17 cellular contexts compared by ENCODE assay signal in genomic region chr4:174398728-174399127, GRCh38.
A peak's percentile ranks its signal among the peaks of the same experiment; 100 is the strongest.
DNase-seq lines count a peak whose midpoint lies in the region; ATAC-seq and TF ChIP-seq lines count a peak whose summit lies in the region.
"Had no signal": no experiment of that assay in that cellular context is flagged by ENCODE, and none has a peak within 500 bp of the region (broad histone marks: within the 10 kb centered on the region; RNA-seq: fewer than 3 reads in every experiment).

No MANE protein-coding gene starts in this region.

- H3K9ac ChIP-seq in adipocyte (ENCODE audit: low read length), result no peak overlapping the region

- H3K4me3 ChIP-seq in adipocyte (ENCODE audit: low read length) (no peak overlapping the region), uterus (no peak overlapping the region)
- H3K4me3 ChIP-seq: tibial nerve had no signal

- H3K4me1 ChIP-seq in adipocyte (ENCODE audit: control insufficient read depth, insufficient read depth, low read length), result peaks cover 12% of the 10 kb centered on the region
- no peaks in the 10 kb centered on the region for H3K4me1 ChIP-seq in uterus
- H3K4me1 ChIP-seq: tibial nerve had no signal

- ATAC-seq in left ventricle myocardium superior (peak; percentile 32), HG03095 (IDR thresholded peaks at IDR 0.05; ENCODE audit: unreplicated experiment) (no peak)

- TF ChIP-seq POLR2A in uterus (IDR thresholded peaks at IDR 0.05), result no peak

- DNase-seq in left ventricle myocardium superior (no peak), cardiac septum (ENCODE audit: low spot score) (no peak), adipocyte (ENCODE audit: low read depth) (peak; percentile 55), fibroblast of the conjunctiva (ENCODE audit: low read depth) (peak; percentile 67), uterus (no peak), glutamatergic neuron (no peak)
- no peak for DNase-seq in activated T-helper 2 cell treated with anti-CD3 and anti-CD28 coated beads, Interferon-gamma antibody, Interleukin-2, Interleukin-4, amounts not matched to agents 10 μg/mL and 5 μg/mL and 100 μg/mL, durations not matched to agents 14 hours and 24 hours and 36 hours (ENCODE audit: low spot score)
- DNase-seq: activated CD4-positive, alpha-beta T cell treated with anti-CD3 and anti-CD28 coated beads, Interleukin-2, amount 50 U/mL, for 4 hours; activated gamma-delta T cell treated with Interleukin-2 at 50 U/mL for 16 hours; AML-193; DND-41; KG1; NCI-H1694 treated with DMSO at 0.1 percent for 48 hours; NCI-H748 treated with DMSO at 0.1 percent for 48 hours; T-helper 9 cell had no signal

- H3K9me3 ChIP-seq in adipocyte (ENCODE audit: control insufficient read depth, low read length) (no peaks in the 10 kb centered on the region), uterus (no peaks in the 10 kb centered on the region)
- H3K9me3 ChIP-seq: tibial nerve had no signal

- TF ChIP-seq CTCF in uterus (IDR thresholded peaks at IDR 0.05) (no peak), glutamatergic neuron (IDR thresholded peaks at IDR 0.05; ENCODE audit: partially characterized antibody, unreplicated experiment) (no peak)

- peaks cover 6% of the 10 kb centered on the region for H3K4me1 Mint-ChIP-seq in activated T-helper 2 cell treated with anti-CD3 and anti-CD28 coated beads, Interferon-gamma antibody, Interleukin-2, Interleukin-4, amounts not matched to agents 10 μg/mL and 5 μg/mL and 100 μg/mL, durations not matched to agents 14 hours and 24 hours and 36 hours (ENCODE audit: low read depth)
- no peaks in the 10 kb centered on the region for H3K4me1 Mint-ChIP-seq in glutamatergic neuron (ENCODE audit: low read depth, unreplicated experiment)

- H3K27ac ChIP-seq in uterus, result peak overlapping the region; percentile 41 to 53
- H3K27ac ChIP-seq: tibial nerve had no signal

- H3K27ac Mint-ChIP-seq in activated T-helper 2 cell treated with anti-CD3 and anti-CD28 coated beads, Interferon-gamma antibody, Interleukin-2, Interleukin-4, amounts not matched to agents 10 μg/mL and 5 μg/mL and 100 μg/mL, durations not matched to agents 14 hours and 24 hours and 36 hours, result no peak overlapping the region
- no peak overlapping the region for H3K27ac Mint-ChIP-seq in glutamatergic neuron (ENCODE audit: unreplicated experiment)

- H3K36me3 ChIP-seq in adipocyte (ENCODE audit: control insufficient read depth, insufficient read depth, low read length, severe bottlenecking) (no peaks in the 10 kb centered on the region), uterus (no peaks in the 10 kb centered on the region)
- H3K36me3 ChIP-seq: tibial nerve had no signal

- H3K36me3 Mint-ChIP-seq in activated T-helper 2 cell treated with anti-CD3 and anti-CD28 coated beads, Interferon-gamma antibody, Interleukin-2, Interleukin-4, amounts not matched to agents 10 μg/mL and 5 μg/mL and 100 μg/mL, durations not matched to agents 14 hours and 24 hours and 36 hours (ENCODE audit: low read depth), result no peaks in the 10 kb centered on the region
- H3K36me3 Mint-ChIP-seq in glutamatergic neuron (ENCODE audit: unreplicated experiment), result no peaks in the 10 kb centered on the region

- no peak overlapping the region for H3K4me3 Mint-ChIP-seq in activated T-helper 2 cell treated with anti-CD3 and anti-CD28 coated beads, Interferon-gamma antibody, Interleukin-2, Interleukin-4, amounts not matched to agents 10 μg/mL and 5 μg/mL and 100 μg/mL, durations not matched to agents 14 hours and 24 hours and 36 hours (ENCODE audit: low read depth)
- no peak overlapping the region for H3K4me3 Mint-ChIP-seq in glutamatergic neuron (ENCODE audit: unreplicated experiment)

- no peaks in the 10 kb centered on the region for H3K9me3 Mint-ChIP-seq in activated T-helper 2 cell treated with anti-CD3 and anti-CD28 coated beads, Interferon-gamma antibody, Interleukin-2, Interleukin-4, amounts not matched to agents 10 μg/mL and 5 μg/mL and 100 μg/mL, durations not matched to agents 14 hours and 24 hours and 36 hours
- H3K9me3 Mint-ChIP-seq in glutamatergic neuron (ENCODE audit: unreplicated experiment), result no peaks in the 10 kb centered on the region

- intact Hi-C loops in left ventricle myocardium superior (cut with micrococcal nuclease) (no loop called here), cardiac septum (cut with DNase I) (no loop called here), uterus (cut with DNase I; ENCODE audit: low total_unique reads) (no loop called here)
- intact Hi-C loops in activated T-helper 2 cell treated with anti-CD3 and anti-CD28 coated beads, Interferon-gamma antibody, Interleukin-2, Interleukin-4, amounts not matched to agents 10 μg/mL and 5 μg/mL and 100 μg/mL, durations not matched to agents 14 hours and 24 hours and 36 hours (cut with micrococcal nuclease), result no loop called here

- peaks cover 6% of the 10 kb centered on the region for H3K27me3 Mint-ChIP-seq in activated T-helper 2 cell treated with anti-CD3 and anti-CD28 coated beads, Interferon-gamma antibody, Interleukin-2, Interleukin-4, amounts not matched to agents 10 μg/mL and 5 μg/mL and 100 μg/mL, durations not matched to agents 14 hours and 24 hours and 36 hours (ENCODE audit: low read depth)
- H3K27me3 Mint-ChIP-seq in glutamatergic neuron (ENCODE audit: unreplicated experiment), result no peaks in the 10 kb centered on the region

- no peaks in the 10 kb centered on the region for H3K27me3 ChIP-seq in adipocyte (replicated peaks; ENCODE audit: control insufficient read depth, insufficient read depth, low read length)
- no peaks in the 10 kb centered on the region for H3K27me3 ChIP-seq in uterus
- H3K27me3 ChIP-seq: tibial nerve had no signal

Comparison
In these comparisons a context has a peak if more than half of its experiments do, and no peak if none do; other contexts are left out.
1. DNase-seq: peak in adipocyte (single experiment) and fibroblast of the conjunctiva (single experiment); none in left ventricle myocardium superior (single experiment), cardiac septum (single experiment), uterus (0 of 2), activated T-helper 2 cell treated with anti-CD3 and anti-CD28 coated beads, Interferon-gamma antibody, Interleukin-2, Interleukin-4, amounts not matched to agents 10 μg/mL and 5 μg/mL and 100 μg/mL, durations not matched to agents 14 hours and 24 hours and 36 hours (single experiment) and glutamatergic neuron (single experiment).